ENCODE assay signal across 8 cellular contexts in genomic region chr5:39076757-39077475, GRCh38. TPM values are rescaled to one million over a fixed set of nuclear protein-coding genes. Genes with fewer than 3 reads are reported as not detected.
A peak's percentile ranks its signal among the peaks of the same experiment; 100 is the strongest.
DNase-seq lines count a peak whose midpoint lies in the region; ATAC-seq and TF ChIP-seq lines count a peak whose summit lies in the region.

No MANE protein-coding gene starts in this region.

- H3K27me3 ChIP-seq in HL-60 (ENCODE audit: insufficient read depth, poor library complexity, severe bottlenecking) (no peaks in the 10 kb centered on the region), muscle layer of duodenum (ENCODE audit: low read depth, low read length) (no peaks in the 10 kb centered on the region)

- peaks cover 34% of the 10 kb centered on the region for H3K4me1 Mint-ChIP-seq in activated naive CD4-positive, alpha-beta T cell treated with anti-CD3 and anti-CD28 coated beads, Interleukin-2, amount 10 ng/mL, durations not matched to agents 7 days and 5 days
- H3K4me1 Mint-ChIP-seq in activated CD4-positive, alpha-beta memory T cell treated with anti-CD3 and anti-CD28 coated beads, Interleukin-2, amount 10 ng/mL, durations not matched to agents 7 days and 5 days = peaks cover 40% of the 10 kb centered on the region

- CTCF ChIA-PET in activated naive CD4-positive, alpha-beta T cell treated with anti-CD3 and anti-CD28 coated beads, Interleukin-2, amount 10 ng/mL, durations not matched to agents 7 days and 5 days (lab: Charles Lee) = interaction anchor here (1.2 kb wide), 1 partner anchor 141 kb away, joined by 3 read pairs; no protein-coding TSS in a partner anchor
- CTCF ChIA-PET in activated CD4-positive, alpha-beta memory T cell treated with anti-CD3 and anti-CD28 coated beads, Interleukin-2, amount 10 ng/mL, durations not matched to agents 7 days and 5 days (lab: Charles Lee) = no interaction called here

- H3K27ac ChIP-seq in HL-60 (replicated peaks) = peak overlapping the region; percentile 18; the same call in 1 of the 2 replicates
- H3K27ac ChIP-seq in muscle layer of duodenum (ENCODE audit: low read length) = peak overlapping the region; percentile 60

- ATAC-seq in HG03039 (IDR thresholded peaks at IDR 0.05; ENCODE audit: unreplicated experiment) = no peak

- TF ChIP-seq CTCF in HL-60 (IDR thresholded peaks at IDR 0.05; ENCODE audit: insufficient read depth, low read length) = no peak

- H3K36me3 Mint-ChIP-seq in activated naive CD4-positive, alpha-beta T cell treated with anti-CD3 and anti-CD28 coated beads, Interleukin-2, amount 10 ng/mL, durations not matched to agents 7 days and 5 days = peaks cover 10% of the 10 kb centered on the region
- H3K36me3 Mint-ChIP-seq in activated CD4-positive, alpha-beta memory T cell treated with anti-CD3 and anti-CD28 coated beads, Interleukin-2, amount 10 ng/mL, durations not matched to agents 7 days and 5 days (ENCODE audit: low read depth) = peaks cover 12% of the 10 kb centered on the region

- POLR2A ChIA-PET in activated CD4-positive, alpha-beta memory T cell treated with anti-CD3 and anti-CD28 coated beads, Interleukin-2, amount 10 ng/mL, durations not matched to agents 7 days and 5 days (lab: Charles Lee) = interaction anchor here (1.2 kb wide), 1 partner anchor 24 kb away, joined by 4 read pairs; no protein-coding TSS in a partner anchor

- DNase-seq in activated naive CD4-positive, alpha-beta T cell treated with anti-CD3 and anti-CD28 coated beads, Interleukin-2, amount 10 ng/mL, durations not matched to agents 7 days and 5 days = no peak
- DNase-seq in activated naive CD4-positive, alpha-beta T cell (lab: John Stamatoyannopoulos, UW) = no peak
- no peak for DNase-seq in HL-60 (ENCODE audit: low read depth in 1 of 2, low spot score in 1 of 2)
- DNase-seq in activated CD4-positive, alpha-beta memory T cell treated with anti-CD3 and anti-CD28 coated beads, Interleukin-2, amount 10 ng/mL, durations not matched to agents 7 days and 5 days = no peak
- no peak for DNase-seq in nucleus accumbens (lab: John Stamatoyannopoulos, UW)
- no peak for DNase-seq in NCI-H2029 treated with DMSO at 0.1 percent for 48 hours (lab: John Stamatoyannopoulos, UW)

- H3K36me3 ChIP-seq in muscle layer of duodenum (ENCODE audit: control insufficient read depth in 1 of 2, insufficient read depth in 2 of 2, low read length in 2 of 2) = no peaks in the 10 kb centered on the region

- H3K27me3 Mint-ChIP-seq in activated naive CD4-positive, alpha-beta T cell treated with anti-CD3 and anti-CD28 coated beads, Interleukin-2, amount 10 ng/mL, durations not matched to agents 7 days and 5 days = peaks cover 29% of the 10 kb centered on the region
- peaks cover 23% of the 10 kb centered on the region for H3K27me3 Mint-ChIP-seq in activated CD4-positive, alpha-beta memory T cell treated with anti-CD3 and anti-CD28 coated beads, Interleukin-2, amount 10 ng/mL, durations not matched to agents 7 days and 5 days

- no peaks in the 10 kb centered on the region for H3K9me3 Mint-ChIP-seq in activated naive CD4-positive, alpha-beta T cell treated with anti-CD3 and anti-CD28 coated beads, Interleukin-2, amount 10 ng/mL, durations not matched to agents 7 days and 5 days
- H3K9me3 Mint-ChIP-seq in activated CD4-positive, alpha-beta memory T cell treated with anti-CD3 and anti-CD28 coated beads, Interleukin-2, amount 10 ng/mL, durations not matched to agents 7 days and 5 days = peaks cover under 1% of the 10 kb centered on the region

- peak overlapping the region; percentile 1 for H3K27ac Mint-ChIP-seq in activated naive CD4-positive, alpha-beta T cell treated with anti-CD3 and anti-CD28 coated beads, Interleukin-2, amount 10 ng/mL, durations not matched to agents 7 days and 5 days
- H3K27ac Mint-ChIP-seq in activated CD4-positive, alpha-beta memory T cell treated with anti-CD3 and anti-CD28 coated beads, Interleukin-2, amount 10 ng/mL, durations not matched to agents 7 days and 5 days = peak overlapping the region; percentile 71

- no peaks in the 10 kb centered on the region for H3K9me3 ChIP-seq in muscle layer of duodenum (ENCODE audit: control insufficient read depth in 1 of 2, low read length in 2 of 2)

- peak overlapping the region; percentile 1 for H3K4me3 Mint-ChIP-seq in activated naive CD4-positive, alpha-beta T cell treated with anti-CD3 and anti-CD28 coated beads, Interleukin-2, amount 10 ng/mL, durations not matched to agents 7 days and 5 days
- H3K4me3 Mint-ChIP-seq in activated CD4-positive, alpha-beta memory T cell treated with anti-CD3 and anti-CD28 coated beads, Interleukin-2, amount 10 ng/mL, durations not matched to agents 7 days and 5 days = peak overlapping the region; percentile 51

- H3K4me1 ChIP-seq in muscle layer of duodenum (ENCODE audit: control insufficient read depth in 1 of 2, insufficient read depth in 2 of 2, low read length in 2 of 2) = peaks cover 4 to 14% of the 10 kb centered on the region in 2 donors

- no peak overlapping the region for H3K4me3 ChIP-seq in HL-60 (replicated peaks; ENCODE audit: insufficient read depth, low read length)
- no peak overlapping the region for H3K4me3 ChIP-seq in muscle layer of duodenum (ENCODE audit: low read depth in 1 of 2, low read length in 2 of 2)

RNA-seq across cellular contexts. Expression of gene RICTOR, which starts 2.7 kb away (rescaled TPM):
- total RNA-seq in activated CD4-positive, alpha-beta memory T cell treated with anti-CD3 and anti-CD28 coated beads, Interleukin-2, amount 10 ng/mL, durations not matched to agents 7 days and 5 days = 10 to 100 TPM; 50.4 to 56.4 TPM
